16 cellular contexts compared by ENCODE assay signal in genomic region chr21:44905725-44906084, GRCh38. TPM values are rescaled to one million over a fixed set of nuclear protein-coding genes. Genes with fewer than 3 reads are reported as not detected.
DNase-seq lines count a peak whose midpoint lies in the region; ATAC-seq and TF ChIP-seq lines count a peak whose summit lies in the region.
"Had no signal": no experiment of that assay in that cellular context is flagged by ENCODE, and none has a peak within 500 bp of the region (broad histone marks: within the 10 kb centered on the region; RNA-seq: fewer than 3 reads in every experiment).

No MANE protein-coding gene starts in this region.

- no peak overlapping the region for H3K4me3 ChIP-seq in neuronal stem cell (ENCODE audit: low read length in 2 of 2)
- H3K4me3 ChIP-seq: MG63, PC-9 had no signal

- peaks cover 0 to 4% of the 10 kb centered on the region in 2 donors for H3K4me1 ChIP-seq in neuronal stem cell (ENCODE audit: control insufficient read depth in 2 of 2, insufficient read depth in 1 of 2, low read depth in 1 of 2, low read length in 2 of 2)

- H2BK5ac ChIP-seq in neuronal stem cell (ENCODE audit: low read length) = no peak overlapping the region

- H3K27ac ChIP-seq in neuronal stem cell (replicated peaks; ENCODE audit: low read length) = no peak overlapping the region
- H3K27ac ChIP-seq: PC-9 had no signal

- H3K27me3 ChIP-seq in neuronal stem cell (ENCODE audit: control insufficient read depth in 3 of 3, insufficient read depth in 3 of 3, low read depth in 1 of 3, low read length in 3 of 3) = peaks cover 0 to 57% (median 33%) of the 10 kb centered on the region in 3 experiments
- H3K27me3 ChIP-seq: MG63 had no signal

- no peak for ATAC-seq in activated naive CD4-positive, alpha-beta T cell treated with anti-CD3 and anti-CD28 coated beads, Interleukin-2, amount 50 U/mL, for 72 hours
- no peak for ATAC-seq in central memory CD8-positive, alpha-beta T cell (replicated peaks; ENCODE audit: extremely low read depth, poor library complexity, severe bottlenecking)

- no CpG with 5 or more reads among the region's 7 CpGs for WGBS in neuronal stem cell (ENCODE audit: extremely low coverage in 2 of 2, insufficient read length in 2 of 2, insufficient replicate concordance in 1 of 2), 2 donors

- H3K4me1 Mint-ChIP-seq in CD14-positive monocyte (peaks cover 80% of the 10 kb centered on the region), mesothelial cell of epicardium (peaks cover 12% of the 10 kb centered on the region)
- peaks cover 39% of the 10 kb centered on the region for H3K4me1 Mint-ChIP-seq in central memory CD8-positive, alpha-beta T cell

- no peak overlapping the region for H3K4me3 Mint-ChIP-seq in CD14-positive monocyte
- H3K4me3 Mint-ChIP-seq in central memory CD8-positive, alpha-beta T cell = no peak overlapping the region
- no peak overlapping the region for H3K4me3 Mint-ChIP-seq in mesothelial cell of epicardium

- peak overlapping the region; percentile 66 for H3K23ac ChIP-seq in neuronal stem cell (ENCODE audit: low read depth, low read length, poor library complexity)

- H4K8ac ChIP-seq in neuronal stem cell (ENCODE audit: low read depth, low read length) = no peak overlapping the region

- peaks cover 29 to 53% of the 10 kb centered on the region in 2 donors for H3K36me3 Mint-ChIP-seq in activated naive CD4-positive, alpha-beta T cell treated with anti-CD3 and anti-CD28 coated beads, Interleukin-2, amount 50 U/mL, for 72 hours
- H3K36me3 Mint-ChIP-seq in CD14-positive monocyte (peaks cover 67 to 94% of the 10 kb centered on the region in 2 donors), mesothelial cell of epicardium (no peaks in the 10 kb centered on the region)
- peaks cover 53% of the 10 kb centered on the region for H3K36me3 Mint-ChIP-seq in central memory CD8-positive, alpha-beta T cell (ENCODE audit: insufficient read depth)

- peak overlapping the region; percentile 42 for H2BK15ac ChIP-seq in neuronal stem cell (ENCODE audit: low read length)

- TF ChIP-seq CTCF in CD14-positive monocyte (IDR thresholded peaks at IDR 0.05) = no peak
- TF ChIP-seq CTCF in mesothelial cell of epicardium (IDR thresholded peaks at IDR 0.05; ENCODE audit: unreplicated experiment) = no peak

- peak overlapping the region; percentile 30 for H3K9ac ChIP-seq in neuronal stem cell (ENCODE audit: low read depth, low read length, poor library complexity)

- H3K4me2 ChIP-seq in neuronal stem cell (ENCODE audit: insufficient read depth, low read length, poor library complexity, severe bottlenecking) = no peak overlapping the region
- H3K4me2 ChIP-seq: PC-9 had no signal

- H3K4ac ChIP-seq in neuronal stem cell (ENCODE audit: low read length) = peak overlapping the region; percentile 37

- no peaks in the 10 kb centered on the region for H3K79me1 ChIP-seq in neuronal stem cell (ENCODE audit: low read depth, low read length)

- H3K27ac Mint-ChIP-seq in activated naive CD4-positive, alpha-beta T cell treated with anti-CD3 and anti-CD28 coated beads, Interleukin-2, amount 50 U/mL, for 72 hours = peak overlapping the region; percentile 45 to 81
- peak overlapping the region in 6 of 7 donors; percentile 48 to 89 (median 78) for H3K27ac Mint-ChIP-seq in CD14-positive monocyte
- peak overlapping the region; percentile 13 for H3K27ac Mint-ChIP-seq in central memory CD8-positive, alpha-beta T cell (ENCODE audit: low read depth)
- H3K27ac Mint-ChIP-seq in mesothelial cell of epicardium = no peak overlapping the region

- intact Hi-C loops in CD14-positive monocyte (cut with micrococcal nuclease) = loop anchor here in 1 of 2 donors (5.0 kb wide), 1 partner anchor 33 kb away; the partner anchor contains the start of gene PTTG1IP

- peak overlapping the region; percentile 12 for H3K14ac ChIP-seq in neuronal stem cell (ENCODE audit: low read length)

- peak overlapping the region; percentile 30 for H2BK12ac ChIP-seq in neuronal stem cell (ENCODE audit: low read length)

- H3K9me3 ChIP-seq in neuronal stem cell (replicated peaks in 1 of 2; ENCODE audit: control insufficient read depth in 2 of 2, insufficient read depth in 1 of 2, low read depth in 1 of 2, low read length in 2 of 2) = peaks cover 0 to 12% of the 10 kb centered on the region in 2 donors
- H3K9me3 ChIP-seq: MG63 had no signal

- peaks cover 0 to 5% of the 10 kb centered on the region in 2 donors for H3K9me3 Mint-ChIP-seq in activated naive CD4-positive, alpha-beta T cell treated with anti-CD3 and anti-CD28 coated beads, Interleukin-2, amount 50 U/mL, for 72 hours
- peaks cover 0 to 1% (median 0%) of the 10 kb centered on the region in 7 donors for H3K9me3 Mint-ChIP-seq in CD14-positive monocyte
- H3K9me3 Mint-ChIP-seq in central memory CD8-positive, alpha-beta T cell = no peaks in the 10 kb centered on the region
- H3K9me3 Mint-ChIP-seq in mesothelial cell of epicardium = no peaks in the 10 kb centered on the region

- peaks cover 0 to 2% of the 10 kb centered on the region in 2 donors for H3K36me3 ChIP-seq in neuronal stem cell (replicated peaks in 1 of 2; ENCODE audit: control insufficient read depth in 2 of 2, insufficient read depth in 2 of 2, low read length in 2 of 2)
- H3K36me3 ChIP-seq: MG63 had no signal

- no peak overlapping the region for H2AFZ ChIP-seq in neuronal stem cell (ENCODE audit: low read length)
- H2AFZ ChIP-seq: PC-9 had no signal

- peak overlapping the region; percentile 65 for H3K18ac ChIP-seq in neuronal stem cell (ENCODE audit: low read length)

- H2BK120ac ChIP-seq in neuronal stem cell (ENCODE audit: low read depth, low read length) = no peak overlapping the region

- H2AK5ac ChIP-seq in neuronal stem cell (ENCODE audit: low read depth, low read length) = peak overlapping the region; percentile 59

- H3K27me3 Mint-ChIP-seq in CD14-positive monocyte (ENCODE audit: low read depth in 3 of 3) (peaks cover 0 to 3% (median 2%) of the 10 kb centered on the region in 3 donors), mesothelial cell of epicardium (ENCODE audit: low read depth) (no peaks in the 10 kb centered on the region)
- H3K27me3 Mint-ChIP-seq in central memory CD8-positive, alpha-beta T cell = no peaks in the 10 kb centered on the region

- DNase-seq in activated naive CD4-positive, alpha-beta T cell treated with anti-CD3 and anti-CD28 coated beads, Interleukin-2, amount 50 U/mL, for 72 hours (ENCODE audit: low spot score in 2 of 2) = no peak
- no peak for DNase-seq in activated naive CD4-positive, alpha-beta T cell treated with Interleukin-2 at 50 U/mL for 16 hours
- DNase-seq in CD14-positive monocyte (ENCODE audit: low spot score) (no peak), neuronal stem cell (ENCODE audit: low spot score) (no peak), DMS53 (lab: John Stamatoyannopoulos, UW) (no peak), mesothelial cell of epicardium (ENCODE audit: low spot score in 2 of 2, unreplicated experiment in 2 of 2) (no peak)
- DNase-seq in central memory CD8-positive, alpha-beta T cell (ENCODE audit: low spot score in 2 of 2) = no peak
- no peak for DNase-seq in central memory CD4-positive, alpha-beta T cell
- DNase-seq: H7, MG63, NCI-H1105, NCI-H187 treated with DMSO at 0.1 percent for 48 hours, NCI-H446 treated with DMSO at 0.1 percent for 48 hours, NCI-H748 treated with DMSO at 0.1 percent for 48 hours, PC-9 had no signal

- no peak overlapping the region for H4K91ac ChIP-seq in neuronal stem cell (ENCODE audit: low read depth, low read length, poor library complexity)

RNA-seq across cellular contexts. Expression of gene ITGB2, which starts 15.0 kb away (rescaled TPM):
- total RNA-seq in activated naive CD4-positive, alpha-beta T cell treated with anti-CD3 and anti-CD28 coated beads, Interleukin-2, amount 50 U/mL, for 72 hours = 100 to 1,000 TPM; 151 to 272 TPM
- polyA plus RNA-seq in CD14-positive monocyte = 1,000 to 10,000 TPM; 1,470 to 1,628 TPM
- 0.06 TPM for polyA plus RNA-seq in neuronal stem cell (2013, experiment 1 of 2)
- polyA plus RNA-seq in neuronal stem cell (2013, experiment 2 of 2) = 0.12 TPM
- total RNA-seq in mesothelial cell of epicardium = 0.61 to 1.4 TPM (median 0.74 TPM) in 3 replicates
- total RNA-seq: G401 had no signal

RNA-seq across cellular contexts. Expression of gene PTTG1IP, which starts 32.2 kb away (rescaled TPM):
- total RNA-seq in activated naive CD4-positive, alpha-beta T cell treated with anti-CD3 and anti-CD28 coated beads, Interleukin-2, amount 50 U/mL, for 72 hours = 10 to 100 TPM; 61.7 to 99.8 TPM
- 100 to 1,000 TPM; 206 to 238 TPM for polyA plus RNA-seq in CD14-positive monocyte
- polyA plus RNA-seq in neuronal stem cell (2013, experiment 1 of 2) = 134 TPM
- 131 TPM for polyA plus RNA-seq in neuronal stem cell (2013, experiment 2 of 2)
- total RNA-seq in mesothelial cell of epicardium = 200 to 205 TPM (median 204 TPM) in 3 replicates

RNA-seq across cellular contexts. Expression of gene SLX9, which starts 34.1 kb away (rescaled TPM):
- total RNA-seq in activated naive CD4-positive, alpha-beta T cell treated with anti-CD3 and anti-CD28 coated beads, Interleukin-2, amount 50 U/mL, for 72 hours = 10 to 100 TPM; 25.3 to 63.9 TPM
- polyA plus RNA-seq in CD14-positive monocyte = 1 to 10 TPM; 7.5 to 9.0 TPM
- 17.0 TPM for polyA plus RNA-seq in neuronal stem cell (2013, experiment 1 of 2)
- 16.6 TPM for polyA plus RNA-seq in neuronal stem cell (2013, experiment 2 of 2)
- total RNA-seq in mesothelial cell of epicardium = 30.6 to 32.3 TPM (median 31.8 TPM) in 3 replicates

Comparison
In these comparisons a context has a peak if more than half of its experiments do, and no peak if none do; other contexts are left out.
1. RNA of gene ITGB2, which starts 15.0 kb away (total RNA-seq): 151 to 272 TPM in activated naive CD4-positive, alpha-beta T cell treated with anti-CD3 and anti-CD28 coated beads, Interleukin-2, amount 50 U/mL, for 72 hours; 0.61 to 1.4 TPM in mesothelial cell of epicardium; every median in the first group is over 10 times any median in the second.